ENCODE assay signal across 20 cellular contexts in the genomic region with DNA sequence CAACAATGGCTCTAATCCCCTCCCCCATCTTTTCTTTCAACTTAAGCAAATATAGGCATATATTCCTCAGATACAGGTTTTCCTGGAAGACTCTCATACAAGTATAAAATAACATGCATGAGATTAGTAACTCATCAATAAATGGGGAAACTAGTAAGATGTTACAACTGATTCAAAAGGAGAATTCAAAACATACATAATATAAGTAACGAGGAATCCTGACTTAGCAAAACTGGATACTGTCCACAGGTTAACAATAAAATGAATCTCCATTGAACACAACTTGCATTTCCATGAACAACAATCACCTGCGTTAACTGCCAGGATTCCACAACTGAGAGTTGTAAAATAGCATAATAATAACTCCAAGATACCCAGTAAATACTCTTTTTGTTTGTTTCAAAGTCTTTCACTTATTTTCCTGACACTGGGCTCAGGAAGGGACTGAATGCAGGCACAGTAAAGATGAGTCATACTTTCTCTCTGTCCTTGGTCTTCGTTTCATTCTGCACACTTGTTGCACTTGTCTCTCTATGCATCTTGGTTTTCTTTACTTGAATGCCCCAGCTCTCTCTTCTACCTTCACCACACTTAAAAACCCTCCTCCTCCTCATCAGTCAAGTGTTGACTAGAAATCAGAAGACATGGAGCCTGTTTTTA. TPM values are rescaled to one million over a fixed set of nuclear protein-coding genes. Genes with fewer than 3 reads are reported as not detected.
A peak's percentile ranks its signal among the peaks of the same experiment; 100 is the strongest.
DNase-seq lines count a peak whose midpoint lies in the region; ATAC-seq and TF ChIP-seq lines count a peak whose summit lies in the region.
"Had no signal": no experiment of that assay in that cellular context is flagged by ENCODE, and none has a peak within 500 bp of the region (broad histone marks: within the 10 kb centered on the region; RNA-seq: fewer than 3 reads in every experiment).

No MANE protein-coding gene starts in this region.

- peak overlapping the region; percentile 47 to 83 (median 71); a peak in 19 of 22 replicates for H3K4me2 ChIP-seq in BLaER1 treated with 17β-estradiol and CSF1 and Interleukin-3, amounts not matched to agents 10 nM and 100 nM
- no peak overlapping the region for H3K4me2 ChIP-seq in OCI-LY7 (ENCODE audit: low read length)

- peaks cover 4% of the 10 kb centered on the region; the same call in 1 of the 2 replicates for H3K79me2 ChIP-seq in OCI-LY7 (ENCODE audit: insufficient read depth, low read depth, low read length)

- no peak overlapping the region for H3K27ac Mint-ChIP-seq in activated CD8-positive, alpha-beta T cell treated with anti-CD3 and anti-CD28 coated beads for 36 hours
- H3K27ac Mint-ChIP-seq: activated naive CD8-positive, alpha-beta T cell treated with anti-CD3 and anti-CD28 coated beads, Interleukin-2, amount 10 ng/mL, durations not matched to agents 7 days and 5 days; CD4-positive, alpha-beta memory T cell had no signal

- no peaks in the 10 kb centered on the region for H3K27me3 Mint-ChIP-seq in activated CD8-positive, alpha-beta T cell treated with anti-CD3 and anti-CD28 coated beads for 36 hours
- H3K27me3 Mint-ChIP-seq: activated naive CD8-positive, alpha-beta T cell treated with anti-CD3 and anti-CD28 coated beads, Interleukin-2, amount 10 ng/mL, durations not matched to agents 7 days and 5 days; CD4-positive, alpha-beta memory T cell had no signal

- intact Hi-C loops in activated CD8-positive, alpha-beta T cell treated with anti-CD3 and anti-CD28 coated beads for 36 hours (cut with micrococcal nuclease) = no loop called here
- intact Hi-C loops in OCI-LY7 (cut with micrococcal nuclease; ENCODE audit: unreplicated experiment) = no loop called here

- peaks cover 48 to 71% (median 55%) of the 10 kb centered on the region in 10 experiments for H3K4me1 ChIP-seq in BLaER1 treated with 17β-estradiol and CSF1 and Interleukin-3, amounts not matched to agents 10 nM and 100 nM
- peaks cover 26% of the 10 kb centered on the region for H3K4me1 ChIP-seq in OCI-LY7 (ENCODE audit: insufficient read depth, low read length, poor library complexity, severe bottlenecking)
- H3K4me1 ChIP-seq: uterus had no signal

- H2AFZ ChIP-seq in OCI-LY7 (ENCODE audit: low read length) = no peak overlapping the region

- peaks cover 21 to 54% (median 47%) of the 10 kb centered on the region in 11 experiments for H3K9me3 ChIP-seq in BLaER1 treated with 17β-estradiol and CSF1 and Interleukin-3, amounts not matched to agents 10 nM and 100 nM (replicated peaks in 1 of 11)
- H3K9me3 ChIP-seq in OCI-LY7 (ENCODE audit: low read length) = no peaks in the 10 kb centered on the region
- H3K9me3 ChIP-seq: breast epithelium, esophagus squamous epithelium, lower lobe of right lung, pancreas, uterus had no signal

- H4K20me1 ChIP-seq in BLaER1 treated with 17β-estradiol and CSF1 and Interleukin-3, amounts not matched to agents 10 nM and 100 nM = peaks cover 0 to 57% (median 6%) of the 10 kb centered on the region in 11 experiments; a peak in 8 of 22 replicates
- no peaks in the 10 kb centered on the region for H4K20me1 ChIP-seq in OCI-LY7 (ENCODE audit: insufficient read depth, low read length)

- H3K9ac ChIP-seq in BLaER1 treated with 17β-estradiol and CSF1 and Interleukin-3, amounts not matched to agents 10 nM and 100 nM = no peak overlapping the region

- peaks cover 19% of the 10 kb centered on the region for H3K36me3 Mint-ChIP-seq in activated CD8-positive, alpha-beta T cell treated with anti-CD3 and anti-CD28 coated beads for 36 hours (ENCODE audit: low read depth)

- peaks cover 6% of the 10 kb centered on the region for H3K9me3 Mint-ChIP-seq in activated CD8-positive, alpha-beta T cell treated with anti-CD3 and anti-CD28 coated beads for 36 hours

- peaks cover 21 to 62% (median 43%) of the 10 kb centered on the region in 11 experiments for H3K36me3 ChIP-seq in BLaER1 treated with 17β-estradiol and CSF1 and Interleukin-3, amounts not matched to agents 10 nM and 100 nM
- H3K36me3 ChIP-seq in H7 (replicated peaks; ENCODE audit: control insufficient read depth, insufficient read depth, low read length) = no peaks in the 10 kb centered on the region
- H3K36me3 ChIP-seq in OCI-LY7 (ENCODE audit: insufficient read depth, low read length) = peaks cover 42% of the 10 kb centered on the region
- H3K36me3 ChIP-seq: breast epithelium, esophagus squamous epithelium, lower lobe of right lung, uterus had no signal

- peak; percentile 52 for ATAC-seq in GM19463 (IDR thresholded peaks at IDR 0.05; ENCODE audit: unreplicated experiment)
- peak; percentile 74 for ATAC-seq in HG03064 (IDR thresholded peaks at IDR 0.05; ENCODE audit: low read depth, unreplicated experiment)
- ATAC-seq in SK-N-SH treated with all-trans-retinoic acid at 6 μM for 48 hours = peak; percentile 25; the same call in 1 of the 3 replicates
- ATAC-seq in HG02678 (IDR thresholded peaks at IDR 0.05; ENCODE audit: unreplicated experiment) = no peak
- ATAC-seq in activated CD8-positive, alpha-beta T cell treated with anti-CD3 and anti-CD28 coated beads for 36 hours = no peak
- ATAC-seq: lower lobe of right lung, pancreas had no signal

- POLR2A ChIA-PET in activated CD8-positive, alpha-beta T cell treated with anti-CD3 and anti-CD28 coated beads for 36 hours (lab: Charles Lee) = no interaction called here
- POLR2A ChIA-PET in OCI-LY7 (lab: Charles Lee) = no interaction called here

- no TSS peak for BruUV-seq in OCI-LY7 (replicated peaks; lab: Mats Ljungman, UMichigan)

- no peak overlapping the region for H3K27ac ChIP-seq in BLaER1 treated with 17β-estradiol and CSF1 and Interleukin-3, amounts not matched to agents 10 nM and 100 nM
- H3K27ac ChIP-seq in OCI-LY7 (ENCODE audit: low read depth, low read length, poor library complexity, severe bottlenecking) = no peak overlapping the region
- H3K27ac ChIP-seq: breast epithelium, esophagus squamous epithelium, lower lobe of right lung, pancreas, uterus had no signal

- no peak for TF ChIP-seq CTCF in activated CD8-positive, alpha-beta T cell treated with anti-CD3 and anti-CD28 coated beads for 36 hours (IDR thresholded peaks at IDR 0.05)
- TF ChIP-seq CTCF in OCI-LY7 (conservative IDR thresholded peaks at IDR 0.05; ENCODE audit: low read length) = no peak

- no peak overlapping the region for H3K4me3 ChIP-seq in BLaER1 treated with 17β-estradiol and CSF1 and Interleukin-3, amounts not matched to agents 10 nM and 100 nM
- H3K4me3 ChIP-seq in H7 (ENCODE audit: insufficient read depth, low read depth, low read length) (no peak overlapping the region), OCI-LY7 (ENCODE audit: low read depth, low read length, poor library complexity, severe bottlenecking) (no peak overlapping the region)
- H3K4me3 ChIP-seq: breast epithelium, esophagus squamous epithelium, lower lobe of right lung, pancreas, uterus had no signal

- DNase-seq in H7 (no peak), OCI-LY7 (ENCODE audit: low spot score) (no peak)
- DNase-seq in activated CD8-positive, alpha-beta T cell treated with anti-CD3 and anti-CD28 coated beads for 36 hours = no peak
- DNase-seq: activated CD4-positive, alpha-beta T cell treated with anti-CD3 and anti-CD28 coated beads, Interleukin-2, amount 50 U/mL, for 48 hours; activated naive CD8-positive, alpha-beta T cell treated with anti-CD3 and anti-CD28 coated beads, Interleukin-2, amount 10 ng/mL, durations not matched to agents 7 days and 5 days; activated T-cell treated with anti-CD3 and anti-CD28 coated beads, Interleukin-2, amount 50 U/mL, for 48 hours; CD4-positive, alpha-beta memory T cell; esophagus squamous epithelium; KG1; lower lobe of right lung; NCI-H2171; pancreas; substantia nigra; uterus had no signal

- peaks cover 2% of the 10 kb centered on the region for H3K4me1 Mint-ChIP-seq in activated CD8-positive, alpha-beta T cell treated with anti-CD3 and anti-CD28 coated beads for 36 hours (ENCODE audit: low read depth)

- H3K4me3 Mint-ChIP-seq in activated CD8-positive, alpha-beta T cell treated with anti-CD3 and anti-CD28 coated beads for 36 hours = no peak overlapping the region
- H3K4me3 Mint-ChIP-seq: activated naive CD8-positive, alpha-beta T cell treated with anti-CD3 and anti-CD28 coated beads, Interleukin-2, amount 10 ng/mL, durations not matched to agents 7 days and 5 days; CD4-positive, alpha-beta memory T cell had no signal

- no peaks in the 10 kb centered on the region for H3K9me2 ChIP-seq in OCI-LY7 (ENCODE audit: insufficient read depth, low read length)

- CTCF ChIA-PET in activated CD8-positive, alpha-beta T cell treated with anti-CD3 and anti-CD28 coated beads for 36 hours (lab: Charles Lee) = no interaction called here
- CTCF ChIA-PET in OCI-LY7 (lab: Charles Lee; ENCODE audit: unreplicated experiment) = no interaction called here

- no peaks in the 10 kb centered on the region for H3K27me3 ChIP-seq in BLaER1 treated with 17β-estradiol and CSF1 and Interleukin-3, amounts not matched to agents 10 nM and 100 nM
- no peaks in the 10 kb centered on the region for H3K27me3 ChIP-seq in H7 (ENCODE audit: control insufficient read depth, insufficient read depth, low read length)
- H3K27me3 ChIP-seq: breast epithelium, esophagus squamous epithelium, pancreas, uterus had no signal

TF ChIP-seq in SK-N-SH treated with all-trans-retinoic acid at 6 μM for 48 hours, 23 proteins besides CTCF, POLR2A, EP300 and RAD21 (continues in another document):
- TF ChIP-seq PPARA (CRISPR knock-in tag; IDR thresholded peaks at IDR 0.05; ENCODE audit: borderline replicate concordance) (no peak), CSRNP3 (CRISPR knock-in tag; IDR thresholded peaks at IDR 0.05) (no peak)

RNA-seq across cellular contexts. Expression of gene APIP, which starts 8.1 kb away (rescaled TPM):
- total RNA-seq in H7 (2014; rRNA removed; shearing (Covaris generic)) = 26.4 and 41.6 TPM in 2 replicates
- total RNA-seq in activated CD8-positive, alpha-beta T cell treated with anti-CD3 and anti-CD28 coated beads for 36 hours = 10 to 100 TPM; 34.4 to 39.0 TPM
- 40.7 and 56.7 TPM in 2 replicates for total RNA-seq in OCI-LY7 (2014; rRNA removed; shearing (Covaris generic))
- total RNA-seq in OCI-LY7 (2022) = 66.2 and 66.3 TPM in 2 replicates

RNA-seq across cellular contexts. Expression of gene PDHX, which starts 8.4 kb away (rescaled TPM):
- total RNA-seq in H7 (2014; rRNA removed; shearing (Covaris generic)) = 46.3 and 50.0 TPM in 2 replicates
- 10 to 100 TPM; 37.1 to 37.4 TPM for total RNA-seq in activated CD8-positive, alpha-beta T cell treated with anti-CD3 and anti-CD28 coated beads for 36 hours
- 18.0 and 19.6 TPM in 2 replicates for total RNA-seq in OCI-LY7 (2014; rRNA removed; shearing (Covaris generic))
- total RNA-seq in OCI-LY7 (2022) = 43.4 and 50.9 TPM in 2 replicates

Comparison
In these comparisons a context has a peak if more than half of its experiments do, and no peak if none do; other contexts are left out.
1. ATAC-seq: peak in GM19463 (single experiment), HG03064 (single experiment) and SK-N-SH treated with all-trans-retinoic acid at 6 μM for 48 hours (single experiment); none in HG02678 (single experiment) and activated CD8-positive, alpha-beta T cell treated with anti-CD3 and anti-CD28 coated beads for 36 hours (single experiment).